ENCODE assay signal across 8 cellular contexts in genomic region chr2:26299488-26300092, GRCh38.
DNase-seq lines count a peak whose midpoint lies in the region; ATAC-seq and TF ChIP-seq lines count a peak whose summit lies in the region.

No MANE protein-coding gene starts in this region.

- no peaks in the 10 kb centered on the region for H3K36me3 ChIP-seq in RWPE2 (ENCODE audit: low read depth)
- no peaks in the 10 kb centered on the region for H3K36me3 ChIP-seq in mucosa of stomach (ENCODE audit: control insufficient read depth, insufficient read depth, low read length)

- H3K9ac ChIP-seq in mucosa of stomach (ENCODE audit: low read length) = peak overlapping the region; percentile 86

- H3K9me3 ChIP-seq in RWPE2 (ENCODE audit: severe bottlenecking) = no peaks in the 10 kb centered on the region
- no peaks in the 10 kb centered on the region for H3K9me3 ChIP-seq in mucosa of stomach (ENCODE audit: control insufficient read depth, low read length)

- H3K4me1 ChIP-seq in RWPE2 (ENCODE audit: insufficient read depth, poor library complexity, severe bottlenecking) (peaks cover 29% of the 10 kb centered on the region), mucosa of stomach (ENCODE audit: control insufficient read depth, insufficient read depth, low read length) (peaks cover 17% of the 10 kb centered on the region)

- peak; percentile 56 for ATAC-seq in RWPE2 (ENCODE audit: low read depth)
- ATAC-seq in GM18502 (IDR thresholded peaks at IDR 0.05; ENCODE audit: poor library complexity, unreplicated experiment) = no peak

- peak overlapping the region; percentile 86 for H3K27ac ChIP-seq in RWPE2 (ENCODE audit: poor library complexity, severe bottlenecking)
- H3K27ac ChIP-seq in epithelial cell of prostate = peak overlapping the region; percentile 85

- peak; percentile 4 to 5 for DNase-seq in stimulated activated CD4-positive, alpha-beta T cell treated with anti-CD3 and anti-CD28 coated beads, Interleukin-1b, Interleukin-23, amount 100 ng/mL, for 4 hours (ENCODE audit: low read depth in 2 of 2)
- no peak for DNase-seq in stimulated activated CD4-positive, alpha-beta T cell treated with anti-CD3 and anti-CD28 coated beads, Interleukin-4, amount 100 ng/mL, for 4 hours
- DNase-seq in RWPE2 (ENCODE audit: low spot score) (no peak), epithelial cell of prostate (ENCODE audit: low read depth, low spot score) (no peak), NCI-H748 (lab: John Stamatoyannopoulos, UW; ENCODE audit: unreplicated experiment) (no peak), NCI-H226 (no peak)

- TF ChIP-seq CTCF in RWPE2 (IDR thresholded peaks at IDR 0.05; ENCODE audit: poor library complexity, severe bottlenecking) = no peak

- H3K4me3 ChIP-seq in RWPE2 (ENCODE audit: severe bottlenecking) (peak overlapping the region; percentile 18), mucosa of stomach (ENCODE audit: low read length) (peak overlapping the region; percentile 88)

- H3K27me3 ChIP-seq in RWPE2 (ENCODE audit: insufficient read depth, poor library complexity, severe bottlenecking) (no peaks in the 10 kb centered on the region), mucosa of stomach (ENCODE audit: control insufficient read depth, insufficient read depth, low read length) (no peaks in the 10 kb centered on the region)

Comparison
In these comparisons a context has a peak if more than half of its experiments do, and no peak if none do; other contexts are left out.
1. DNase-seq: peak in stimulated activated CD4-positive, alpha-beta T cell treated with anti-CD3 and anti-CD28 coated beads, Interleukin-1b, Interleukin-23, amount 100 ng/mL, for 4 hours (2 of 2); none in stimulated activated CD4-positive, alpha-beta T cell treated with anti-CD3 and anti-CD28 coated beads, Interleukin-4, amount 100 ng/mL, for 4 hours (0 of 2), RWPE2 (single experiment), epithelial cell of prostate (single experiment), NCI-H748 (single experiment) and NCI-H226 (single experiment).